In genomic region chr3:100591411-100591810, GRCh38 we compare ENCODE assay signal across 21 cellular contexts. TPM values are rescaled to one million over a fixed set of nuclear protein-coding genes. Genes with fewer than 3 reads are reported as not detected.
"Had no signal": no experiment of that assay in that cellular context is flagged by ENCODE, and none has a peak within 500 bp of the region (broad histone marks: within the 10 kb centered on the region; RNA-seq: fewer than 3 reads in every experiment).

No MANE protein-coding gene starts in this region.

- ATAC-seq: activated naive CD8-positive, alpha-beta T cell treated with anti-CD3 and anti-CD28 coated beads, Interleukin-2, amount 50 U/mL, for 24 hours; activated T-helper 17 cell treated with anti-CD3 and anti-CD28 coated beads, Interleukin-2, amount 50 U/mL, for 72 hours; heart right ventricle; left ventricle myocardium superior; stimulated activated naive CD8-positive, alpha-beta T cell treated with anti-CD3 and anti-CD28 coated beads, Interleukin-15, amount 100 ng/mL, for 72 hours had no signal

- H3K36me3 ChIP-seq: breast epithelium, gastrocnemius medialis, heart right ventricle, sigmoid colon, upper lobe of left lung had no signal

- H3K4me1 ChIP-seq: breast epithelium, gastrocnemius medialis, psoas muscle had no signal

- H3K27ac ChIP-seq: breast epithelium, epithelial cell of prostate, gastrocnemius medialis, heart right ventricle, psoas muscle, sigmoid colon, upper lobe of left lung had no signal

- H3K9me3 ChIP-seq: breast epithelium, gastrocnemius medialis, heart right ventricle, psoas muscle, sigmoid colon, upper lobe of left lung had no signal

- DNase-seq: activated CD4-positive, alpha-beta T cell treated with anti-CD3 and anti-CD28 coated beads for 1 hour; activated CD4-positive, alpha-beta T cell treated with anti-CD3 and anti-CD28 coated beads, Interleukin-2, amount 50 U/mL, for 48 hours; activated naive CD4-positive, alpha-beta T cell treated with anti-CD3 and anti-CD28 coated beads for 36 hours; activated naive CD8-positive, alpha-beta T cell treated with anti-CD3 and anti-CD28 coated beads, Interleukin-2, amount 50 U/mL, for 24 hours; aorta; cerebellar nuclear complex; dermis blood vessel endothelial cell; gastrocnemius medialis; heart right ventricle; left ventricle myocardium superior; mesendoderm; nephron progenitor cell; psoas muscle; sigmoid colon; stimulated activated CD4-positive, alpha-beta T cell treated with anti-CD3 and anti-CD28 coated beads, Interleukin-1b, Interleukin-23, amount 100 ng/mL, for 48 hours; stimulated activated naive CD8-positive, alpha-beta T cell treated with anti-CD3 and anti-CD28 coated beads, Interleukin-15, amount 100 ng/mL, for 72 hours; upper lobe of left lung had no signal

- H3K27me3 ChIP-seq: breast epithelium, gastrocnemius medialis, heart right ventricle, sigmoid colon, upper lobe of left lung had no signal

- H3K4me3 ChIP-seq: breast epithelium, gastrocnemius medialis, heart right ventricle, psoas muscle, sigmoid colon, upper lobe of left lung had no signal

RNA-seq across cellular contexts. Expression of gene ADGRG7, which starts 18.0 kb away (rescaled TPM):
- total RNA-seq: activated naive CD4-positive, alpha-beta T cell treated with anti-CD3 and anti-CD28 coated beads for 36 hours; activated T-helper 17 cell treated with anti-CD3 and anti-CD28 coated beads, Interleukin-2, amount 50 U/mL, for 72 hours; breast epithelium; dermis blood vessel endothelial cell; left ventricle myocardium superior; omental fat pad; sigmoid colon; upper lobe of left lung had no signal
